18 cellular contexts compared by ENCODE assay signal in genomic region chr12:120211243-120211903, GRCh38. TPM values are rescaled to one million over a fixed set of nuclear protein-coding genes. Genes with fewer than 3 reads are reported as not detected.
DNase-seq lines count a peak whose midpoint lies in the region; ATAC-seq and TF ChIP-seq lines count a peak whose summit lies in the region.
"Had no signal": no experiment of that assay in that cellular context is flagged by ENCODE, and none has a peak within 500 bp of the region (broad histone marks: within the 10 kb centered on the region; RNA-seq: fewer than 3 reads in every experiment).

No MANE protein-coding gene starts in this region.

- H4K5ac ChIP-seq in IMR-90 (ENCODE audit: low read depth, low read length), result no peak overlapping the region

- dilution Hi-C loops in IMR-90 (cut with HindIII; ENCODE audit: low sequenced_read_pairs, unreplicated experiment), result no loop called here

- no peaks in the 10 kb centered on the region for H3K4me1 Mint-ChIP-seq in activated CD8-positive, alpha-beta memory T cell treated with anti-CD3 and anti-CD28 coated beads, Interleukin-2, amount 10 ng/mL, durations not matched to agents 7 days and 5 days
- peaks cover 12% of the 10 kb centered on the region for H3K4me1 Mint-ChIP-seq in dendritic cell treated with granulocyte-macrophage colony-stimulating factor and Interleukin-4, amounts not matched to agents 40 ng/mL and 50 ng/mL, for 4 days (ENCODE audit: low read depth)
- peaks cover 12% of the 10 kb centered on the region for H3K4me1 Mint-ChIP-seq in neural crest cell
- H3K4me1 Mint-ChIP-seq in CD4-positive, alpha-beta memory T cell, result peaks cover 0 to 4% (median under 1%) of the 10 kb centered on the region in 4 donors
- H3K4me1 Mint-ChIP-seq: CD8-positive, alpha-beta memory T cell had no signal

- H3K9me1 ChIP-seq in IMR-90 (ENCODE audit: insufficient read depth, low read length), result no peaks in the 10 kb centered on the region

- no peak overlapping the region for H2BK15ac ChIP-seq in IMR-90 (ENCODE audit: low read depth, low read length)

- no peaks in the 10 kb centered on the region for H3K4me1 ChIP-seq in IMR-90 (ENCODE audit: control insufficient read depth, insufficient read depth, low read length)
- H3K4me1 ChIP-seq in CD4-positive, alpha-beta memory T cell (ENCODE audit: insufficient read depth, low read length), result no peaks in the 10 kb centered on the region

- BruUV-seq in IMR-90 (replicated peaks; lab: Mats Ljungman, UMichigan), result TSS peak; percentile 79

- no peak for TF ChIP-seq CTCF in IMR-90 (conservative IDR thresholded peaks at IDR 0.05; ENCODE audit: low read depth, low read length)
- TF ChIP-seq CTCF in neural crest cell (conservative IDR thresholded peaks at IDR 0.05), result no peak

- no peak overlapping the region for H3K56ac ChIP-seq in IMR-90 (ENCODE audit: extremely low read depth, insufficient read depth, low read length)

- peak overlapping the region; percentile 3 for H3K27ac Mint-ChIP-seq in activated CD8-positive, alpha-beta memory T cell treated with anti-CD3 and anti-CD28 coated beads, Interleukin-2, amount 10 ng/mL, durations not matched to agents 7 days and 5 days
- H3K27ac Mint-ChIP-seq in dendritic cell treated with granulocyte-macrophage colony-stimulating factor and Interleukin-4, amounts not matched to agents 40 ng/mL and 50 ng/mL, for 4 days, result peak overlapping the region; percentile 22
- peak overlapping the region; percentile 35 for H3K27ac Mint-ChIP-seq in neural crest cell (ENCODE audit: unreplicated experiment)
- H3K27ac Mint-ChIP-seq in CD4-positive, alpha-beta memory T cell, result peak overlapping the region in 3 of 7 donors; percentile 2 to 31 (median 10)

- H2BK20ac ChIP-seq in IMR-90 (ENCODE audit: low read depth, low read length), result no peak overlapping the region

- no peak overlapping the region for H3K4me3 Mint-ChIP-seq in activated CD8-positive, alpha-beta memory T cell treated with anti-CD3 and anti-CD28 coated beads, Interleukin-2, amount 10 ng/mL, durations not matched to agents 7 days and 5 days
- H3K4me3 Mint-ChIP-seq in dendritic cell treated with granulocyte-macrophage colony-stimulating factor and Interleukin-4, amounts not matched to agents 40 ng/mL and 50 ng/mL, for 4 days, result no peak overlapping the region
- peak overlapping the region; percentile 19 for H3K4me3 Mint-ChIP-seq in neural crest cell
- H3K4me3 Mint-ChIP-seq in CD4-positive, alpha-beta memory T cell, result peak overlapping the region in 1 of 8 donors; percentile 60

- no peak overlapping the region for H2BK5ac ChIP-seq in IMR-90 (ENCODE audit: low read depth, low read length, poor library complexity, severe bottlenecking)

- no peak for TF ChIP-seq POLR2A in IMR-90 (IDR thresholded peaks at IDR 0.05; ENCODE audit: low read depth, low read length)

- no peak overlapping the region for H3K14ac ChIP-seq in IMR-90 (replicated peaks; ENCODE audit: low read depth, low read length)

- H3K27me3 ChIP-seq in IMR-90 (ENCODE audit: control insufficient read depth, insufficient read depth, low read length), result no peaks in the 10 kb centered on the region
- no peaks in the 10 kb centered on the region for H3K27me3 ChIP-seq in CD4-positive, alpha-beta memory T cell (ENCODE audit: insufficient read depth, low read length)

- H3K79me1 ChIP-seq in IMR-90 (ENCODE audit: low read depth in 1 of 2, low read length in 2 of 2), result peaks cover 6 to 36% of the 10 kb centered on the region in 2 experiments

- H2AK5ac ChIP-seq in IMR-90 (ENCODE audit: low read depth, low read length), result no peak overlapping the region

- H3K4ac ChIP-seq in IMR-90 (ENCODE audit: low read depth, low read length), result no peak overlapping the region

- H3K9me3 Mint-ChIP-seq in activated CD8-positive, alpha-beta memory T cell treated with anti-CD3 and anti-CD28 coated beads, Interleukin-2, amount 10 ng/mL, durations not matched to agents 7 days and 5 days (ENCODE audit: low read depth), result no peaks in the 10 kb centered on the region
- H3K9me3 Mint-ChIP-seq in dendritic cell treated with granulocyte-macrophage colony-stimulating factor and Interleukin-4, amounts not matched to agents 40 ng/mL and 50 ng/mL, for 4 days, result no peaks in the 10 kb centered on the region
- H3K9me3 Mint-ChIP-seq in neural crest cell, result no peaks in the 10 kb centered on the region
- H3K9me3 Mint-ChIP-seq in CD4-positive, alpha-beta memory T cell, result no peaks in the 10 kb centered on the region
- H3K9me3 Mint-ChIP-seq: CD8-positive, alpha-beta memory T cell had no signal

- no peak for DNase-seq in activated CD8-positive, alpha-beta memory T cell treated with anti-CD3 and anti-CD28 coated beads, Interleukin-2, amount 10 ng/mL, durations not matched to agents 7 days and 5 days
- no peak for DNase-seq in activated CD8-positive, alpha-beta memory T cell treated with anti-CD3 and anti-CD28 coated beads for 24 hours
- no peak for DNase-seq in IMR-90
- no peak for DNase-seq in neural crest cell (ENCODE audit: low read depth, low spot score)
- DNase-seq in dermis blood vessel endothelial cell, result no peak
- DNase-seq in CD4-positive, alpha-beta memory T cell, result no peak
- DNase-seq in Right ventricle myocardium superior, result no peak
- DNase-seq: ACHN; CD8-positive, alpha-beta memory T cell; foreskin melanocyte; hypothalamus; KG1; NCI-H1048; NCI-H2081 treated with DMSO at 0.1 percent for 48 hours; NCI-H510A treated with DMSO at 0.1 percent for 48 hours; SHP77 had no signal

- no peaks in the 10 kb centered on the region for H3K27me3 Mint-ChIP-seq in activated CD8-positive, alpha-beta memory T cell treated with anti-CD3 and anti-CD28 coated beads, Interleukin-2, amount 10 ng/mL, durations not matched to agents 7 days and 5 days
- H3K27me3 Mint-ChIP-seq in dendritic cell treated with granulocyte-macrophage colony-stimulating factor and Interleukin-4, amounts not matched to agents 40 ng/mL and 50 ng/mL, for 4 days, result no peaks in the 10 kb centered on the region
- H3K27me3 Mint-ChIP-seq in neural crest cell (ENCODE audit: low read depth), result peaks cover 3% of the 10 kb centered on the region
- no peaks in the 10 kb centered on the region for H3K27me3 Mint-ChIP-seq in CD4-positive, alpha-beta memory T cell

- no peak overlapping the region for H3K4me3 ChIP-seq in IMR-90 (ENCODE audit: insufficient read depth, low read depth, low read length)
- H3K4me3 ChIP-seq in CD4-positive, alpha-beta memory T cell (ENCODE audit: low read length in 2 of 2), result no peak overlapping the region
- H3K4me3 ChIP-seq: thoracic aorta had no signal

- no peak overlapping the region for H3K4me2 ChIP-seq in IMR-90 (ENCODE audit: low read depth, low read length)

- H3K36me3 ChIP-seq in IMR-90 (ENCODE audit: control insufficient read depth, insufficient read depth, low read length), result peaks cover 61% of the 10 kb centered on the region
- H3K36me3 ChIP-seq in CD4-positive, alpha-beta memory T cell (ENCODE audit: insufficient read depth, low read length), result peaks cover 62% of the 10 kb centered on the region

- CTCF ChIA-PET in activated CD8-positive, alpha-beta memory T cell treated with anti-CD3 and anti-CD28 coated beads, Interleukin-2, amount 10 ng/mL, durations not matched to agents 7 days and 5 days (lab: Charles Lee), result interaction anchor here (0.8 to 1.8 kb wide), 2 partner anchors 10 to 27 kb away, joined by 3 to 8 read pairs; partner anchors contain the start of gene RPLP0
- CTCF ChIA-PET in IMR-90 (lab: Yijun Ruan, JAX), result interaction anchor here (1.1 kb wide), 1 partner anchor 54 kb away, joined by 4 read pairs; the partner anchor contains the start of gene PXN
- CTCF ChIA-PET in CD4-positive, alpha-beta memory T cell (lab: Charles Lee; ENCODE audit: partially characterized antibody), result interaction anchor here (1.2 to 3.0 kb wide), 3 partner anchors 10 to 55 kb away, joined by 3 to 10 read pairs (median 4); partner anchors contain the start of gene RPLP0

- no peaks in the 10 kb centered on the region; the same call in 1 of the 2 replicates for H4K20me1 ChIP-seq in IMR-90 (ENCODE audit: insufficient read depth, low read length)

- in situ Hi-C loops in IMR-90 (cut with MboI; ENCODE audit: low sequenced_read_pairs), result no loop called here

- H3K36me3 Mint-ChIP-seq in activated CD8-positive, alpha-beta memory T cell treated with anti-CD3 and anti-CD28 coated beads, Interleukin-2, amount 10 ng/mL, durations not matched to agents 7 days and 5 days, result peaks cover 18% of the 10 kb centered on the region
- H3K36me3 Mint-ChIP-seq in dendritic cell treated with granulocyte-macrophage colony-stimulating factor and Interleukin-4, amounts not matched to agents 40 ng/mL and 50 ng/mL, for 4 days (ENCODE audit: low read depth), result peaks cover 86% of the 10 kb centered on the region
- peaks cover 6% of the 10 kb centered on the region for H3K36me3 Mint-ChIP-seq in neural crest cell (ENCODE audit: low read depth)
- H3K36me3 Mint-ChIP-seq in CD4-positive, alpha-beta memory T cell, result peaks cover 17 to 55% of the 10 kb centered on the region in 2 donors

- no peak overlapping the region for H4K91ac ChIP-seq in IMR-90 (ENCODE audit: insufficient read depth, low read depth, low read length)

- H2AK9ac ChIP-seq in IMR-90 (replicated peaks; ENCODE audit: low read depth, low read length, poor library complexity), result no peak overlapping the region

- no peak for TF ChIP-seq RAD21 in IMR-90 (IDR thresholded peaks at IDR 0.05; ENCODE audit: low read length)

- H2BK120ac ChIP-seq in IMR-90 (ENCODE audit: low read depth, low read length), result no peak overlapping the region

- H3K27ac ChIP-seq in IMR-90 (ENCODE audit: insufficient read depth, low read length), result no peak overlapping the region
- no peak overlapping the region for H3K27ac ChIP-seq in CD4-positive, alpha-beta memory T cell (ENCODE audit: low read depth, low read length)
- H3K27ac ChIP-seq: thoracic aorta had no signal

- H2AFZ ChIP-seq in IMR-90 (replicated peaks; ENCODE audit: low read length, poor library complexity), result no peak overlapping the region

- H3K23ac ChIP-seq in IMR-90 (ENCODE audit: low read depth, low read length), result no peak overlapping the region

- intact Hi-C loops in IMR-90 (cut with micrococcal nuclease), result no loop called here
- intact Hi-C loops in dendritic cell treated with granulocyte-macrophage colony-stimulating factor and Interleukin-4, amounts not matched to agents 40 ng/mL and 50 ng/mL, for 4 days (cut with micrococcal nuclease), result no loop called here
- intact Hi-C loops in CD4-positive, alpha-beta memory T cell (cut with micrococcal nuclease), result no loop called here
- intact Hi-C loops in Right ventricle myocardium superior (cut with DNase I), result no loop called here

- POLR2A ChIA-PET in IMR-90 (lab: Charles Lee; ENCODE audit: unreplicated experiment), result interaction anchor here (1.7 kb wide), 1 partner anchor 10 kb away, joined by 9 read pairs; the partner anchor contains the start of gene RPLP0
- POLR2A ChIA-PET in CD4-positive, alpha-beta memory T cell (lab: Charles Lee; ENCODE audit: partially characterized antibody), result interaction anchor here (1.8 to 3.9 kb wide), 3 partner anchors 11 to 80 kb away, joined by 6 to 27 read pairs (median 6); partner anchors contain the start of genes RNU4-2 and RPLP0

- WGBS in IMR-90 (ENCODE audit: extremely low coverage in 2 of 2, insufficient read length in 1 of 2), 2 experiments, result no CpG with 5 or more reads among the region's 12 CpGs

- no peak overlapping the region for H3K18ac ChIP-seq in IMR-90 (ENCODE audit: low read depth, low read length)

- H3K9ac ChIP-seq in IMR-90 (ENCODE audit: low read depth, low read length), result no peak overlapping the region

- H3K9me3 ChIP-seq in IMR-90 (ENCODE audit: control insufficient read depth, insufficient read depth, low read length), result no peaks in the 10 kb centered on the region
- no peaks in the 10 kb centered on the region for H3K9me3 ChIP-seq in CD4-positive, alpha-beta memory T cell (ENCODE audit: control insufficient read depth in 1 of 2, low read length in 2 of 2)
- H3K9me3 ChIP-seq: thoracic aorta had no signal

- no peak for ATAC-seq in activated CD8-positive, alpha-beta memory T cell treated with anti-CD3 and anti-CD28 coated beads, Interleukin-2, amount 10 ng/mL, durations not matched to agents 7 days and 5 days
- ATAC-seq in IMR-90 (ENCODE audit: low read depth), result no peak
- no peak for ATAC-seq in Right ventricle myocardium superior (ENCODE audit: poor library complexity)

- no peak overlapping the region for H4K8ac ChIP-seq in IMR-90 (ENCODE audit: low read depth in 2 of 2, low read length in 2 of 2)

RNA-seq across cellular contexts. Expression of gene RPLP0, which starts 10.5 kb away (rescaled TPM):
- 1,000 to 10,000 TPM; 1,755 to 2,356 TPM for total RNA-seq in activated CD8-positive, alpha-beta memory T cell treated with anti-CD3 and anti-CD28 coated beads, Interleukin-2, amount 10 ng/mL, durations not matched to agents 7 days and 5 days
- total RNA-seq in IMR-90 (2012; rRNA removed), result 4,496 and 5,401 TPM in 2 replicates
- polyA plus RNA-seq in IMR-90 (2012; rRNA removed), result 5,590 and 6,356 TPM in 2 replicates
- polyA plus RNA-seq in IMR-90 (2012; cell fraction: cytosol; rRNA removed), result 2,244 and 4,987 TPM in 2 replicates
- 1,556 and 2,037 TPM in 2 replicates for polyA plus RNA-seq in IMR-90 (2012; cell fraction: nucleus; rRNA removed; ENCODE audit: low replicate concordance)
- 2,997 and 3,023 TPM in 2 replicates for total RNA-seq in neural crest cell
- total RNA-seq in dermis blood vessel endothelial cell, result 2,752 and 4,252 TPM in 2 replicates
- total RNA-seq in CD4-positive, alpha-beta memory T cell, result 1,000 to 10,000 TPM; 1,817 to 1,965 TPM
- polyA plus RNA-seq in CD4-positive, alpha-beta memory T cell, result 1,000 to 10,000 TPM; 1,342 to 2,125 TPM
- 693 TPM for total RNA-seq in Right ventricle myocardium superior

RNA-seq across cellular contexts. Expression of gene GCN1, which starts 16.9 kb away (rescaled TPM):
- 100 to 1,000 TPM; 126 to 151 TPM for total RNA-seq in activated CD8-positive, alpha-beta memory T cell treated with anti-CD3 and anti-CD28 coated beads, Interleukin-2, amount 10 ng/mL, durations not matched to agents 7 days and 5 days
- total RNA-seq in IMR-90 (2012; rRNA removed) (65.8 and 77.6 TPM in 2 replicates), neural crest cell (108 and 114 TPM in 2 replicates), dermis blood vessel endothelial cell (162 and 166 TPM in 2 replicates), Right ventricle myocardium superior (30.5 TPM)
- polyA plus RNA-seq in IMR-90 (2012; rRNA removed), result 57.8 and 76.1 TPM in 2 replicates
- 28.3 and 50.4 TPM in 2 replicates for polyA plus RNA-seq in IMR-90 (2012; cell fraction: cytosol; rRNA removed)
- polyA plus RNA-seq in IMR-90 (2012; cell fraction: nucleus; rRNA removed; ENCODE audit: low replicate concordance), result 74.2 and 147 TPM in 2 replicates
- total RNA-seq in CD4-positive, alpha-beta memory T cell, result 100 to 1,000 TPM; 127 to 132 TPM
- polyA plus RNA-seq in CD4-positive, alpha-beta memory T cell, result 10 to 100 TPM; 13.9 to 29.6 TPM

RNA-seq across cellular contexts. Expression of gene PXN, which starts 54.2 kb away (rescaled TPM):
- total RNA-seq in activated CD8-positive, alpha-beta memory T cell treated with anti-CD3 and anti-CD28 coated beads, Interleukin-2, amount 10 ng/mL, durations not matched to agents 7 days and 5 days, result 100 to 1,000 TPM in 1 of 2 experiments, 10 to 100 TPM in 1; 69.3 to 146 TPM
- total RNA-seq in IMR-90 (2012; rRNA removed) (33.9 and 46.6 TPM in 2 replicates), neural crest cell (54.5 and 61.5 TPM in 2 replicates), dermis blood vessel endothelial cell (69.8 and 141 TPM in 2 replicates), Right ventricle myocardium superior (47.1 TPM)
- polyA plus RNA-seq in IMR-90 (2012; rRNA removed), result 134 and 139 TPM in 2 replicates
- polyA plus RNA-seq in IMR-90 (2012; cell fraction: cytosol; rRNA removed), result 104 and 123 TPM in 2 replicates
- 210 and 333 TPM in 2 replicates for polyA plus RNA-seq in IMR-90 (2012; cell fraction: nucleus; rRNA removed; ENCODE audit: low replicate concordance)
- total RNA-seq in CD4-positive, alpha-beta memory T cell, result 100 to 1,000 TPM; 108 to 126 TPM
- 100 to 1,000 TPM in 1 of 2 donors, 10 to 100 TPM in 1; 81.7 to 115 TPM for polyA plus RNA-seq in CD4-positive, alpha-beta memory T cell
